In the genomic region with DNA sequence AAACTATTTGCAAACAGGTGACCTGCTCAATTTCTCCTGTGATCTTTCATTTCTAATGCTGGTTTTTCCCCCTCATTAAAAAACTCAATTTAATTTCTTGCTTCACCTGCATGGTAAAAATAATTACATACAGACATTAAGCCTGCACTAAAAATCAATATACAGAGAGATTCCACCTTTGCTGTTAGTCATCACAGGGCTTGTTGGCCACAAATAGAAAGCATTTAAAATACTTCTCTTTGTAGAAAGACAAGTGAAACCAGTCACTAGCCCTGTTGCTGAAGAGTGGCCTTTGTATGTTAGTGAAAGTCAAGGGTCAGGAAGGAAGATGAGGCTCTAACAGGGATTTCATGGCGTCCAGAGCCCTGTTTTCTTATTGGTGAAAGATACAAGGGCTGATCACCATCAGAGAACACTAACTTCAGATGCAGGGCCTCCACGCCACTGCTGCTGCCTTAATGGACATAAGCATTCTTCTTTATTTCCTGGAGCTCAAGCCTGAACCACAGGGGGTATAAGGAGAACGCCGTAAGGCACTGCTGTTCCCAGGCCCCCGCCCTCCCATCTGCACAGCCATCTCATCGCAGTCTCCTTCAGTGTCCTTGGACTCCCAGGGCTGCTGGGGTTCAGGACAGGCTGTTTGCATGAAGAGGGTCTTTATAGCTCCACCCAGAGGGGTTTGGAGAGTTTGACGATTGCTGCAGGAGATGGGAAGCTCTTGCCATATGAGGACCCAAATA, we compare ENCODE assay signal across 8 cellular contexts.
DNase-seq lines count a peak whose midpoint lies in the region; ATAC-seq, FAIRE-seq and TF ChIP-seq lines count a peak whose summit lies in the region.

No MANE protein-coding gene starts in this region.

- H3K27me3 Mint-ChIP-seq in activated naive CD8-positive, alpha-beta T cell treated with anti-CD3 and anti-CD28 coated beads, Interleukin-2, amount 50 U/mL, for 24 hours = no peaks in the 10 kb centered on the region

- peak overlapping the region; percentile 91 for H3K4me2 ChIP-seq in Loucy (ENCODE audit: low read depth, low read length, poor library complexity, severe bottlenecking)

- peak; percentile 15; the same call in 1 of the 2 replicates for TF ChIP-seq CTCF in Loucy (conservative IDR thresholded peaks at IDR 0.05; ENCODE audit: low read length)

- H3K4me3 ChIP-seq in Loucy (ENCODE audit: low read length, poor library complexity, severe bottlenecking) (no peak overlapping the region), muscle layer of duodenum (ENCODE audit: low read depth in 1 of 2, low read length in 2 of 2) (no peak overlapping the region)

- no peaks in the 10 kb centered on the region for H3K36me3 Mint-ChIP-seq in activated naive CD8-positive, alpha-beta T cell treated with anti-CD3 and anti-CD28 coated beads, Interleukin-2, amount 50 U/mL, for 24 hours (ENCODE audit: low read depth)

- FAIRE-seq in GM12892 (lab: Jason Lieb, UNC) = no peak

- peak overlapping the region; percentile 98 for H3K27ac ChIP-seq in muscle layer of duodenum (ENCODE audit: low read length)

- peaks cover 36% of the 10 kb centered on the region for H3F3A ChIP-seq in Loucy (ENCODE audit: low read depth)

- H3K4me3 Mint-ChIP-seq in activated naive CD8-positive, alpha-beta T cell treated with anti-CD3 and anti-CD28 coated beads, Interleukin-2, amount 50 U/mL, for 24 hours = no peak overlapping the region

- peak overlapping the region; percentile 12 for H3K27ac Mint-ChIP-seq in activated naive CD8-positive, alpha-beta T cell treated with anti-CD3 and anti-CD28 coated beads, Interleukin-2, amount 50 U/mL, for 24 hours

- H4K20me1 ChIP-seq in Loucy (ENCODE audit: insufficient read depth, low read length, poor library complexity, severe bottlenecking) = no peaks in the 10 kb centered on the region

- no peaks in the 10 kb centered on the region for H3K9me3 ChIP-seq in Loucy (ENCODE audit: insufficient read depth, low read depth, low read length)
- no peaks in the 10 kb centered on the region for H3K9me3 ChIP-seq in muscle layer of duodenum (ENCODE audit: control insufficient read depth in 1 of 2, low read length in 2 of 2)

- H3K9ac ChIP-seq in Loucy (ENCODE audit: low read depth, low read length, poor library complexity, severe bottlenecking) = peak overlapping the region; percentile 98

- peak overlapping the region; percentile 14; the same call in 1 of the 2 replicates for H2AFZ ChIP-seq in Loucy (ENCODE audit: low read length)

- no peaks in the 10 kb centered on the region for H3K9me3 Mint-ChIP-seq in activated naive CD8-positive, alpha-beta T cell treated with anti-CD3 and anti-CD28 coated beads, Interleukin-2, amount 50 U/mL, for 24 hours

- no peaks in the 10 kb centered on the region for H3K27me3 ChIP-seq in Loucy (ENCODE audit: insufficient read depth, low read length, poor library complexity, severe bottlenecking)
- no peaks in the 10 kb centered on the region for H3K27me3 ChIP-seq in muscle layer of duodenum (ENCODE audit: low read depth, low read length)

- peaks cover 96% of the 10 kb centered on the region for H3K4me1 Mint-ChIP-seq in activated naive CD8-positive, alpha-beta T cell treated with anti-CD3 and anti-CD28 coated beads, Interleukin-2, amount 50 U/mL, for 24 hours

- no peak for TF ChIP-seq POLR2A in GM12892 (IDR thresholded peaks at IDR 0.05; ENCODE audit: low read depth, low read length)

- H3K4me1 ChIP-seq in Loucy (ENCODE audit: insufficient read depth, low read length, poor library complexity, severe bottlenecking) (peaks cover 96% of the 10 kb centered on the region), muscle layer of duodenum (ENCODE audit: control insufficient read depth in 1 of 2, insufficient read depth in 2 of 2, low read length in 2 of 2) (peaks cover 30 to 54% of the 10 kb centered on the region in 2 donors)

- peaks cover 9% of the 10 kb centered on the region; the same call in 1 of the 2 replicates for H3K79me2 ChIP-seq in Loucy (ENCODE audit: insufficient read depth, low read length)

- DNase-seq in GM12892 (ENCODE audit: insufficient read length) (peak; percentile 35), COLO829 (ENCODE audit: low spot score) (no peak), cerebellar cortex (ENCODE audit: low spot score) (no peak), ureter (ENCODE audit: low spot score) (no peak), SHP77 (lab: John Stamatoyannopoulos, UW) (no peak)
- DNase-seq in activated naive CD8-positive, alpha-beta T cell treated with anti-CD3 and anti-CD28 coated beads, Interleukin-2, amount 50 U/mL, for 24 hours = no peak

- H3K36me3 ChIP-seq in Loucy (ENCODE audit: insufficient read depth, low read length) (no peaks in the 10 kb centered on the region), muscle layer of duodenum (ENCODE audit: control insufficient read depth in 1 of 2, insufficient read depth in 2 of 2, low read length in 2 of 2) (peaks cover 0 to 5% of the 10 kb centered on the region in 2 donors)

- no peaks in the 10 kb centered on the region for H3K9me2 ChIP-seq in Loucy (replicated peaks; ENCODE audit: low read depth, low read length)

- ATAC-seq in activated naive CD8-positive, alpha-beta T cell treated with anti-CD3 and anti-CD28 coated beads, Interleukin-2, amount 50 U/mL, for 24 hours = no peak
